9 cellular contexts compared by ENCODE assay signal in genomic region chr1:77438239-77438913, GRCh38.
DNase-seq lines count a peak whose midpoint lies in the region; ATAC-seq, FAIRE-seq and TF ChIP-seq lines count a peak whose summit lies in the region.
"Had no signal": no experiment of that assay in that cellular context is flagged by ENCODE, and none has a peak within 500 bp of the region (broad histone marks: within the 10 kb centered on the region; RNA-seq: fewer than 3 reads in every experiment).

No MANE protein-coding gene starts in this region.

- H3K9ac ChIP-seq in adipocyte (ENCODE audit: low read length), result peak overlapping the region; percentile 52
- no peak overlapping the region for H3K9ac ChIP-seq in kidney (ENCODE audit: low read length in 2 of 2)

- 33% methylated on average over 4 of the region's 4 CpGs for WGBS in right cardiac atrium
- 0 to 2% methylated on average over 4 of the region's 4 CpGs for WGBS in aorta, 2 donors

- TF ChIP-seq CTCF in kidney (IDR thresholded peaks at IDR 0.05; ENCODE audit: borderline replicate concordance, extremely low read depth, insufficient read depth), result no peak
- no peak for TF ChIP-seq CTCF in GM10248 (IDR thresholded peaks at IDR 0.05; ENCODE audit: control extremely low read depth, extremely low read depth, low read depth, missing control alignments)

- peak overlapping the region; percentile 7 for H3K4me3 ChIP-seq in right cardiac atrium (ENCODE audit: low read length)
- H3K4me3 ChIP-seq in adipocyte (ENCODE audit: low read length), result peak overlapping the region; percentile 74
- H3K4me3 ChIP-seq in kidney (ENCODE audit: low read length in 2 of 2), result peak overlapping the region; percentile 35 to 43
- peak overlapping the region in 1 of 2 donors; percentile 64 for H3K4me3 ChIP-seq in aorta (ENCODE audit: low read length in 2 of 2)

- no peak for FAIRE-seq in kidney (lab: Jason Lieb, UNC)

- H3K27me3 ChIP-seq in right cardiac atrium (ENCODE audit: control insufficient read depth, insufficient read depth) (no peaks in the 10 kb centered on the region), adipocyte (replicated peaks; ENCODE audit: control insufficient read depth, insufficient read depth, low read length) (no peaks in the 10 kb centered on the region), aorta (ENCODE audit: control insufficient read depth in 1 of 2, insufficient read depth in 2 of 2, low read length in 1 of 2) (no peaks in the 10 kb centered on the region)
- H3K27me3 ChIP-seq: esophagus squamous epithelium had no signal

- H3K9me3 ChIP-seq in right cardiac atrium (ENCODE audit: control insufficient read depth, low read length) (no peaks in the 10 kb centered on the region), adipocyte (ENCODE audit: control insufficient read depth, low read length) (no peaks in the 10 kb centered on the region), kidney (ENCODE audit: control insufficient read depth in 1 of 2, low read length in 2 of 2) (peaks cover 0 to 5% of the 10 kb centered on the region in 2 donors), aorta (ENCODE audit: control insufficient read depth, low read length) (peaks cover 2% of the 10 kb centered on the region)
- H3K9me3 ChIP-seq: esophagus squamous epithelium had no signal

- CTCF ChIA-PET in GM10248 (lab: Yijun Ruan, JAX), result no interaction called here

- intact Hi-C loops in right cardiac atrium (cut with DNase I) (no loop called here), left ventricle myocardium superior (cut with micrococcal nuclease) (no loop called here), kidney (cut with DNase I) (no loop called here), aorta (cut with DNase I) (no loop called here), posterior vena cava (cut with DNase I) (loop anchor here in 1 of 2 donors (10.0 kb wide), 1 partner anchor 214 kb away; no protein-coding TSS in a partner anchor)

- H3K27ac ChIP-seq in right cardiac atrium (ENCODE audit: low read length), result no peak overlapping the region
- no peak overlapping the region for H3K27ac ChIP-seq in kidney (ENCODE audit: low read depth in 2 of 2, low read length in 2 of 2)
- peak overlapping the region in 1 of 2 donors; percentile 22 for H3K27ac ChIP-seq in aorta (ENCODE audit: low read depth in 1 of 2, low read length in 2 of 2)

- ATAC-seq in right cardiac atrium, result no peak
- ATAC-seq in left ventricle myocardium superior, result no peak
- ATAC-seq in aorta (ENCODE audit: low FRiP score), result peak; percentile 22

- H3K4me1 ChIP-seq in right cardiac atrium (ENCODE audit: control insufficient read depth, insufficient read depth, low read length) (no peaks in the 10 kb centered on the region), adipocyte (ENCODE audit: control insufficient read depth, insufficient read depth, low read length) (peaks cover 9% of the 10 kb centered on the region), kidney (ENCODE audit: control insufficient read depth in 1 of 2, insufficient read depth in 1 of 2, low read depth in 1 of 2, low read length in 2 of 2) (no peaks in the 10 kb centered on the region), aorta (ENCODE audit: control insufficient read depth in 1 of 2, insufficient read depth in 2 of 2, low read length in 2 of 2) (no peaks in the 10 kb centered on the region)
- H3K4me1 ChIP-seq: esophagus squamous epithelium had no signal

- H3K36me3 ChIP-seq in adipocyte (ENCODE audit: control insufficient read depth, insufficient read depth, low read length, severe bottlenecking) (no peaks in the 10 kb centered on the region), kidney (ENCODE audit: control insufficient read depth in 1 of 2, insufficient read depth in 2 of 2, low read length in 2 of 2) (no peaks in the 10 kb centered on the region), aorta (ENCODE audit: control insufficient read depth in 1 of 2, insufficient read depth in 2 of 2, low read length in 1 of 2) (no peaks in the 10 kb centered on the region)
- H3K36me3 ChIP-seq: esophagus squamous epithelium had no signal

- POLR2A ChIA-PET in GM10248 (lab: Yijun Ruan, JAX), result no interaction called here

- DNase-seq in right cardiac atrium (peak in 1 of 3 donors; percentile 15), left ventricle myocardium superior (no peak), adipocyte (ENCODE audit: low read depth) (peak; percentile 68), kidney (no peak), aorta (no peak), GM10248 (ENCODE audit: extremely low spot score) (no peak), posterior vena cava (ENCODE audit: low spot score) (no peak)
- DNase-seq in stimulated activated CD4-positive, alpha-beta T cell treated with anti-CD3 and anti-CD28 coated beads, Interleukin-1b, Interleukin-23, amount 100 ng/mL, for 48 hours, result no peak
- DNase-seq: esophagus squamous epithelium had no signal
